In the genomic region with DNA sequence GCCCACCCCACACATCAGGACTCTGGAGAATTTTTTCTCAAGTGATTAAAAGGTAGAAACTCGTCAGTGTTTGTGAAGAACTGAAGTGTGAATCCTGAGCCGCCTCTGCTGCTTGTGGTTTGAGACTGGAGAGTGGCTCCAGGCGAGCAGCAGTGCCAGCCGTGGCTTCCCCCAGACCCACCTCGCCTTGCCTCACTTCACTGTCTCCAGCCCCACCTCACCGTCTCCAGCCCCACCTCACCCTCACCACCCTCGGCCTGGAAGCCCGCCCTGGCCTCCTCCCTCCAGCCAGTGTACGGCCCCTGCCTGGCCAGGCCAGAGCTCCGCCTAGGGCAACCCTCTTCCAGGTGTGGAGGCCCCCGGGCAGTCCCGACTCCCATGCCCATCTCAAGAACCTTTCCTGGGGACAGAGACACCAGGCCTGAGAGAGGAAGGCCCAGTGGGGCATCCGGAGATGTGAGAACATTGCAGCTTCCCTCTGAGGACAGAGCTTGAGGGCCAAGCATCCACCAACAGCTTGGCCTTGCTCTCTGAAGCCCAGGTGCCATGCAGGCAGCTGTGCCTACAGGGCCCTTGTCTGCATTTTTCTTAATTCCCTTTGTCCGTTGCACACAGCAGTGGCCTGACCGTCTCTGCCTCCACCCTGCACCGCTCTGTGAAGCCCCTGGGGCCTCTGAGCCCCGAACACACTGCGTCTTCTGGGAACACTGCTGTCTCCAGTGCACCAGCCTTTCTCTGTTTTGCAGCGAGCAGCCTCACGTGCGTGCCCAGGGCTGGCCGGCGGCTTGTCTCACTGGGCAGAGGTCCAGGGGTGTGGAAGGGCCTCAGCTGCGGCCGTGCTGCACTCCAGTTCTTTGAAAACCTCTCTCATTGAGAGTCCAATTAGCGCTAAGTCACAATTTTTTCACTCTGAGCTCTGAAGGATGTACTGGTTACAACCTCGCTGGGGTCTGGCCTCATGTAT, we compare ENCODE assay signal across 10 cellular contexts. TPM values are rescaled to one million over a fixed set of nuclear protein-coding genes. Genes with fewer than 3 reads are reported as not detected.
DNase-seq lines count a peak whose midpoint lies in the region; ATAC-seq and TF ChIP-seq lines count a peak whose summit lies in the region.
"Had no signal": no experiment of that assay in that cellular context is flagged by ENCODE, and none has a peak within 500 bp of the region (broad histone marks: within the 10 kb centered on the region; RNA-seq: fewer than 3 reads in every experiment).

No MANE protein-coding gene starts in this region.

- H3K14ac ChIP-seq in trophoblast cell (ENCODE audit: low read length) = no peak overlapping the region

- H3K27me3 ChIP-seq in GM23248 (replicated peaks; ENCODE audit: insufficient read depth) (no peaks in the 10 kb centered on the region), trophoblast cell (ENCODE audit: insufficient read depth, low read length) (no peaks in the 10 kb centered on the region)

- intact Hi-C loops in sciatic nerve (cut with DNase I) = no loop called here

- no peaks in the 10 kb centered on the region for H3K9me3 ChIP-seq in GM23248 (ENCODE audit: low read depth)
- H3K9me3 ChIP-seq in trophoblast cell (ENCODE audit: insufficient read depth, low read depth, low read length) = no peaks in the 10 kb centered on the region

- no peaks in the 10 kb centered on the region for H3K36me3 Mint-ChIP-seq in activated naive CD4-positive, alpha-beta T cell treated with anti-CD3 and anti-CD28 coated beads, Interleukin-2, amount 10 ng/mL, durations not matched to agents 7 days and 5 days

- H4K91ac ChIP-seq in trophoblast cell (ENCODE audit: low read depth, low read length) = no peak overlapping the region

- no peak overlapping the region for H3K18ac ChIP-seq in trophoblast cell (ENCODE audit: low read length)

- H3K4me3 ChIP-seq in GM23248 = no peak overlapping the region
- no peak overlapping the region for H3K4me3 ChIP-seq in astrocyte of the spinal cord (ENCODE audit: low read depth, low read length)
- H3K4me3 ChIP-seq in trophoblast cell (ENCODE audit: low read depth, low read length) = no peak overlapping the region

- no peak overlapping the region for H4K12ac ChIP-seq in trophoblast cell (ENCODE audit: low read depth, low read length)

- no peak overlapping the region for H2BK120ac ChIP-seq in trophoblast cell (ENCODE audit: insufficient read depth, low read length, poor library complexity)

- no peaks in the 10 kb centered on the region for H3K36me3 ChIP-seq in GM23248 (ENCODE audit: low read depth)
- H3K36me3 ChIP-seq in trophoblast cell (ENCODE audit: control insufficient read depth in 1 of 2, insufficient read depth in 2 of 2, low read length in 2 of 2) = no peaks in the 10 kb centered on the region

- H3K4me3 Mint-ChIP-seq in activated naive CD4-positive, alpha-beta T cell treated with anti-CD3 and anti-CD28 coated beads, Interleukin-2, amount 10 ng/mL, durations not matched to agents 7 days and 5 days = no peak overlapping the region

- H3K4me2 ChIP-seq in GM23248 (ENCODE audit: unreplicated experiment) (no peak overlapping the region), trophoblast cell (ENCODE audit: low read length) (no peak overlapping the region)

- H2AFZ ChIP-seq in GM23248 = no peak overlapping the region
- no peak overlapping the region for H2AFZ ChIP-seq in trophoblast cell (ENCODE audit: insufficient read depth, low read length, poor library complexity)

- no peaks in the 10 kb centered on the region for H3K9me2 ChIP-seq in GM23248 (ENCODE audit: insufficient read depth)

- H3K9ac ChIP-seq in GM23248 (no peak overlapping the region), trophoblast cell (ENCODE audit: low read length) (no peak overlapping the region)

- in situ Hi-C loops in GM23248 (cut with MboI) = no loop called here
- in situ Hi-C loops in astrocyte of the spinal cord (cut with HindIII; ENCODE audit: low sequenced_read_pairs) = no loop called here

- H3K79me1 ChIP-seq in trophoblast cell (ENCODE audit: low read length) = no peaks in the 10 kb centered on the region

- WGBS in GM23248 (ENCODE audit: low coverage in 1 of 2, low lambda C conversion rate in 2 of 2, missing lambda C conversion rate in 2 of 2), 2 experiments = 59 to 62% methylated on average over 24 to 27 of the region's 27 CpGs
- WGBS in trophoblast cell (ENCODE audit: extremely low coverage, insufficient coverage, insufficient read length) = no CpG with 5 or more reads among the region's 27 CpGs

- H2BK5ac ChIP-seq in trophoblast cell (ENCODE audit: low read depth, low read length, poor library complexity) = no peak overlapping the region

- no peaks in the 10 kb centered on the region for H3K9me3 Mint-ChIP-seq in activated naive CD4-positive, alpha-beta T cell treated with anti-CD3 and anti-CD28 coated beads, Interleukin-2, amount 10 ng/mL, durations not matched to agents 7 days and 5 days

- H4K8ac ChIP-seq in trophoblast cell (ENCODE audit: low read depth, low read length) = no peak overlapping the region

- H3K27ac ChIP-seq in GM23248 (no peak overlapping the region), trophoblast cell (ENCODE audit: low read depth, low read length) (no peak overlapping the region)

- no peak overlapping the region for H2BK12ac ChIP-seq in trophoblast cell (ENCODE audit: low read length)

- H3K27me3 Mint-ChIP-seq in activated naive CD4-positive, alpha-beta T cell treated with anti-CD3 and anti-CD28 coated beads, Interleukin-2, amount 10 ng/mL, durations not matched to agents 7 days and 5 days = peaks cover 3% of the 10 kb centered on the region

- H3K79me2 ChIP-seq in GM23248 (ENCODE audit: insufficient read depth) (peaks cover 80% of the 10 kb centered on the region), trophoblast cell (ENCODE audit: control insufficient read depth, insufficient read depth, low read length, poor library complexity) (no peaks in the 10 kb centered on the region)

- no peak overlapping the region for H3K27ac Mint-ChIP-seq in activated naive CD4-positive, alpha-beta T cell treated with anti-CD3 and anti-CD28 coated beads, Interleukin-2, amount 10 ng/mL, durations not matched to agents 7 days and 5 days

- no peak overlapping the region for H3K23ac ChIP-seq in trophoblast cell (ENCODE audit: low read length)

- peaks cover 19% of the 10 kb centered on the region for H3K4me1 Mint-ChIP-seq in activated naive CD4-positive, alpha-beta T cell treated with anti-CD3 and anti-CD28 coated beads, Interleukin-2, amount 10 ng/mL, durations not matched to agents 7 days and 5 days

- ATAC-seq in sciatic nerve (peak; percentile 73), HG03378 (IDR thresholded peaks at IDR 0.05; ENCODE audit: unreplicated experiment) (no peak)

- CTCF ChIA-PET in activated naive CD4-positive, alpha-beta T cell treated with anti-CD3 and anti-CD28 coated beads, Interleukin-2, amount 10 ng/mL, durations not matched to agents 7 days and 5 days (lab: Charles Lee) = interaction anchor here (0.7 kb wide), 1 partner anchor 8 kb away, joined by 3 read pairs; no protein-coding TSS in a partner anchor

- DNase-seq in GM23248 (peak; percentile 80), astrocyte of the spinal cord (ENCODE audit: low read depth, low spot score) (peak; percentile 44), hippocampal formation (lab: John Stamatoyannopoulos, UW) (peak; percentile 26 to 29), sciatic nerve (ENCODE audit: low spot score) (no peak), trophoblast cell (no peak)
- DNase-seq in stimulated activated CD4-positive, alpha-beta T cell treated with anti-CD3 and anti-CD28 coated beads, Interleukin-15, amount 100 ng/mL, for 24 hours = no peak
- no peak for DNase-seq in activated naive CD4-positive, alpha-beta T cell treated with anti-CD3 and anti-CD28 coated beads, Interleukin-2, amount 10 ng/mL, durations not matched to agents 7 days and 5 days
- DNase-seq: GOT3, Kasumi-1 had no signal

- H3K4ac ChIP-seq in trophoblast cell (ENCODE audit: low read depth, low read length) = no peak overlapping the region

- H3K4me1 ChIP-seq in GM23248 (ENCODE audit: insufficient read depth) = peaks cover 1% of the 10 kb centered on the region; the same call in 1 of the 2 replicates
- peaks cover 0 to under 1% of the 10 kb centered on the region in 2 experiments for H3K4me1 ChIP-seq in trophoblast cell (ENCODE audit: control insufficient read depth in 1 of 2, insufficient read depth in 2 of 2, low read length in 2 of 2)

- H2AK5ac ChIP-seq in trophoblast cell (ENCODE audit: low read length) = no peak overlapping the region

- no peaks in the 10 kb centered on the region for H3F3A ChIP-seq in GM23248 (ENCODE audit: insufficient read depth)

- TF ChIP-seq CTCF in astrocyte of the spinal cord (IDR thresholded peaks at IDR 0.05; ENCODE audit: low read depth, low read length) = no peak

- no peaks in the 10 kb centered on the region for H4K20me1 ChIP-seq in GM23248 (ENCODE audit: insufficient read depth)

RNA-seq across cellular contexts. Expression of a gene that starts 13.8 kb away (rescaled TPM):
- 31.2 and 46.3 TPM in 2 replicates for total RNA-seq in GM23248 (2014; rRNA removed; shearing (Covaris generic))
- polyA plus RNA-seq in GM23248 (2016; fragmentation: Nextera tagmentation; extraction: Ambion mirVana) = 19.1 and 20.9 TPM in 2 replicates
- total RNA-seq in sciatic nerve = 82.7 TPM
- polyA plus RNA-seq in trophoblast cell (2013) = 21.3 and 21.9 TPM in 2 replicates

RNA-seq across cellular contexts. Expression of a gene that starts 37.0 kb away (rescaled TPM):
- 188 and 219 TPM in 2 replicates for total RNA-seq in GM23248 (2014; rRNA removed; shearing (Covaris generic))
- 175 and 181 TPM in 2 replicates for polyA plus RNA-seq in GM23248 (2016; fragmentation: Nextera tagmentation; extraction: Ambion mirVana)
- total RNA-seq in sciatic nerve = 429 TPM
- polyA plus RNA-seq in trophoblast cell (2013) = 225 and 238 TPM in 2 replicates

RNA-seq across cellular contexts. Expression of a gene that starts 50.5 kb away (rescaled TPM):
- total RNA-seq in GM23248 (2014; rRNA removed; shearing (Covaris generic)) = 55.2 and 64.6 TPM in 2 replicates
- 40.6 and 41.0 TPM in 2 replicates for polyA plus RNA-seq in GM23248 (2016; fragmentation: Nextera tagmentation; extraction: Ambion mirVana)
- total RNA-seq in sciatic nerve = 34.9 TPM
- 52.2 and 57.7 TPM in 2 replicates for polyA plus RNA-seq in trophoblast cell (2013)

Comparison
In these comparisons a context has a peak if more than half of its experiments do, and no peak if none do; other contexts are left out.
1. DNase-seq: peak in GM23248 (single experiment), astrocyte of the spinal cord (single experiment) and hippocampal formation (2 of 2); none in sciatic nerve (single experiment), stimulated activated CD4-positive, alpha-beta T cell treated with anti-CD3 and anti-CD28 coated beads, Interleukin-15, amount 100 ng/mL, for 24 hours (single experiment), activated naive CD4-positive, alpha-beta T cell treated with anti-CD3 and anti-CD28 coated beads, Interleukin-2, amount 10 ng/mL, durations not matched to agents 7 days and 5 days (single experiment) and trophoblast cell (0 of 2).